Comparison of ENCODE assay signal across 15 cellular contexts in genomic region chr10:3813986-3814831, GRCh38. TPM values are rescaled to one million over a fixed set of nuclear protein-coding genes. Genes with fewer than 3 reads are reported as not detected.
A peak's percentile ranks its signal among the peaks of the same experiment; 100 is the strongest.
DNase-seq lines count a peak whose midpoint lies in the region; ATAC-seq and TF ChIP-seq lines count a peak whose summit lies in the region.
"Had no signal": no experiment of that assay in that cellular context is flagged by ENCODE, and none has a peak within 500 bp of the region (broad histone marks: within the 10 kb centered on the region; RNA-seq: fewer than 3 reads in every experiment).

No MANE protein-coding gene starts in this region.

- H3K27ac ChIP-seq in IMR-90 (ENCODE audit: insufficient read depth, low read length) (no peak overlapping the region), gastrocnemius medialis (peak overlapping the region in 3 of 4 donors; percentile 9 to 96 (median 34))
- H3K27ac ChIP-seq: sigmoid colon had no signal

- H3K9me3 ChIP-seq in IMR-90 (ENCODE audit: control insufficient read depth, insufficient read depth, low read length) (no peaks in the 10 kb centered on the region), gastrocnemius medialis (no peaks in the 10 kb centered on the region)
- H3K9me3 ChIP-seq: sigmoid colon had no signal

- no peak overlapping the region for H4K8ac ChIP-seq in IMR-90 (ENCODE audit: low read depth in 2 of 2, low read length in 2 of 2)

- H3K27ac Mint-ChIP-seq in chondrocyte (ENCODE audit: unreplicated experiment): peak overlapping the region; percentile 88
- H3K27ac Mint-ChIP-seq: type B pancreatic cell had no signal

- H3K4me3 ChIP-seq in IMR-90 (ENCODE audit: insufficient read depth, low read depth, low read length) (no peak overlapping the region), gastrocnemius medialis (no peak overlapping the region)
- H3K4me3 ChIP-seq: sigmoid colon had no signal

- no peak overlapping the region; the same call in 1 of the 2 replicates for H3K14ac ChIP-seq in IMR-90 (replicated peaks; ENCODE audit: low read depth, low read length)

- TF ChIP-seq CTCF in IMR-90 (conservative IDR thresholded peaks at IDR 0.05; ENCODE audit: low read depth, low read length): no peak
- no peak for TF ChIP-seq CTCF in chondrocyte (IDR thresholded peaks at IDR 0.05)
- no peak for TF ChIP-seq CTCF in gastrocnemius medialis (IDR thresholded peaks at IDR 0.05 in 4 of 5, conservative IDR thresholded peaks at IDR 0.05 in 1 of 5)

- H3K4me1 ChIP-seq in IMR-90 (ENCODE audit: control insufficient read depth, insufficient read depth, low read length) (peaks cover 20% of the 10 kb centered on the region), gastrocnemius medialis (peaks cover 17 to 20% of the 10 kb centered on the region in 2 donors)

- H3K36me3 Mint-ChIP-seq in chondrocyte (ENCODE audit: low read depth): no peaks in the 10 kb centered on the region
- H3K36me3 Mint-ChIP-seq: type B pancreatic cell had no signal

- in situ Hi-C loops in IMR-90 (cut with MboI; ENCODE audit: low sequenced_read_pairs) (no loop called here), gastrocnemius medialis (cut with MboI; ENCODE audit: low sequenced_read_pairs in 4 of 4) (loop anchor here in 1 of 4 donors (25.0 kb wide), 1 partner anchor 848 kb away; no protein-coding TSS in a partner anchor)

- H3K27me3 ChIP-seq in IMR-90 (ENCODE audit: control insufficient read depth, insufficient read depth, low read length): no peaks in the 10 kb centered on the region
- no peaks in the 10 kb centered on the region for H3K27me3 ChIP-seq in gastrocnemius medialis
- H3K27me3 ChIP-seq: sigmoid colon had no signal

- no peak overlapping the region for H4K5ac ChIP-seq in IMR-90 (ENCODE audit: low read depth, low read length)

- H3K23ac ChIP-seq in IMR-90 (ENCODE audit: low read depth, low read length): no peak overlapping the region

- 91% methylated on average over 4 of the region's 15 CpGs; no CpG with 5 or more reads in 1 of the 2 experiments for WGBS in IMR-90 (ENCODE audit: extremely low coverage in 2 of 2, insufficient read length in 1 of 2), 2 experiments

- H3K79me1 ChIP-seq in IMR-90 (ENCODE audit: low read depth in 1 of 2, low read length in 2 of 2): peaks cover 0 to 11% of the 10 kb centered on the region in 2 experiments; a peak in 3 of 4 replicates

- H3K4ac ChIP-seq in IMR-90 (ENCODE audit: low read depth, low read length): 0 out of 2 replicates have a peak overlapping the region, but pooled peaks have one; percentile 10

- H3K4me2 ChIP-seq in IMR-90 (ENCODE audit: low read depth, low read length): no peak overlapping the region

- no peak overlapping the region for H2BK120ac ChIP-seq in IMR-90 (ENCODE audit: low read depth, low read length)

- BruUV-seq in IMR-90 (replicated peaks; lab: Mats Ljungman, UMichigan): no TSS peak

- no peak overlapping the region for H3K9ac ChIP-seq in IMR-90 (ENCODE audit: low read depth, low read length)

- CTCF ChIA-PET in IMR-90 (lab: Yijun Ruan, JAX): interaction anchor here (0.6 kb wide), 1 partner anchor 651 kb away, joined by 3 read pairs; no protein-coding TSS in a partner anchor

- no peak overlapping the region for H4K91ac ChIP-seq in IMR-90 (ENCODE audit: insufficient read depth, low read depth, low read length)

- H3K18ac ChIP-seq in IMR-90 (ENCODE audit: low read depth, low read length): no peak overlapping the region

- no peak overlapping the region for H3K56ac ChIP-seq in IMR-90 (ENCODE audit: extremely low read depth, insufficient read depth, low read length)

- TF ChIP-seq POLR2A in IMR-90 (IDR thresholded peaks at IDR 0.05; ENCODE audit: low read depth, low read length) (no peak), gastrocnemius medialis (IDR thresholded peaks at IDR 0.05) (no peak)

- H3K36me3 ChIP-seq in IMR-90 (ENCODE audit: control insufficient read depth, insufficient read depth, low read length): no peaks in the 10 kb centered on the region
- H3K36me3 ChIP-seq in gastrocnemius medialis: no peaks in the 10 kb centered on the region
- H3K36me3 ChIP-seq: sigmoid colon had no signal

- peaks cover 11% of the 10 kb centered on the region for H3K9me1 ChIP-seq in IMR-90 (ENCODE audit: insufficient read depth, low read length)

- no peak overlapping the region for H2BK5ac ChIP-seq in IMR-90 (ENCODE audit: low read depth, low read length, poor library complexity, severe bottlenecking)

- no peaks in the 10 kb centered on the region for H3K27me3 Mint-ChIP-seq in chondrocyte (ENCODE audit: low read depth)
- H3K27me3 Mint-ChIP-seq: activated CD4-positive, alpha-beta memory T cell treated with anti-CD3 and anti-CD28 coated beads, Interleukin-2, amount 10 ng/mL, durations not matched to agents 7 days and 5 days; naive thymus-derived CD4-positive, alpha-beta T cell; type B pancreatic cell had no signal

- intact Hi-C loops in IMR-90 (cut with micrococcal nuclease) (no loop called here), gastrocnemius medialis (cut with DNase I; ENCODE audit: low total_unique reads) (loop anchor here (5.0 kb wide), 1 partner anchor 73 kb away; no protein-coding TSS in a partner anchor)

- peaks cover 19% of the 10 kb centered on the region for H3K4me1 Mint-ChIP-seq in chondrocyte (ENCODE audit: low read depth)

- no peaks in the 10 kb centered on the region for H4K20me1 ChIP-seq in IMR-90 (ENCODE audit: insufficient read depth, low read length)

- DNase-seq in NCI-H2029 (lab: John Stamatoyannopoulos, UW): peak; percentile 25
- DNase-seq in NCI-H2029 treated with DMSO at 0.1 percent for 48 hours (lab: John Stamatoyannopoulos, UW): no peak
- DNase-seq in IMR-90: peak; percentile 35
- no peak for DNase-seq in chondrocyte (ENCODE audit: low spot score)
- DNase-seq in gastrocnemius medialis: no peak
- DNase-seq in D341Med (ENCODE audit: low spot score): no peak
- no peak for DNase-seq in putamen (ENCODE audit: low spot score)
- no peak for DNase-seq in islet precursor cell
- DNase-seq: activated CD4-positive, alpha-beta memory T cell treated with anti-CD3 and anti-CD28 coated beads, Interleukin-2, amount 10 ng/mL, durations not matched to agents 7 days and 5 days; dermis blood vessel endothelial cell; NCI-H187 treated with DMSO at 0.1 percent for 48 hours; sigmoid colon had no signal

- H2BK20ac ChIP-seq in IMR-90 (ENCODE audit: low read depth, low read length): no peak overlapping the region

- no peak overlapping the region for H2AFZ ChIP-seq in IMR-90 (replicated peaks; ENCODE audit: low read length, poor library complexity)

- peak overlapping the region; percentile 67; the same call in 1 of the 2 replicates for H2AK5ac ChIP-seq in IMR-90 (ENCODE audit: low read depth, low read length)

- dilution Hi-C loops in IMR-90 (cut with HindIII; ENCODE audit: low sequenced_read_pairs, unreplicated experiment): no loop called here

- ATAC-seq in IMR-90 (ENCODE audit: low read depth): no peak
- ATAC-seq in gastrocnemius medialis: no peak
- ATAC-seq: activated naive CD4-positive, alpha-beta T cell treated with anti-CD3 and anti-CD28 coated beads, Interleukin-2, amount 50 U/mL, for 72 hours; naive thymus-derived CD4-positive, alpha-beta T cell had no signal

- no peak overlapping the region for H3K4me3 Mint-ChIP-seq in chondrocyte (ENCODE audit: unreplicated experiment)
- H3K4me3 Mint-ChIP-seq: type B pancreatic cell had no signal

- no peaks in the 10 kb centered on the region for H3K9me3 Mint-ChIP-seq in chondrocyte (ENCODE audit: low read depth)
- H3K9me3 Mint-ChIP-seq: activated CD4-positive, alpha-beta memory T cell treated with anti-CD3 and anti-CD28 coated beads, Interleukin-2, amount 10 ng/mL, durations not matched to agents 7 days and 5 days; type B pancreatic cell had no signal

- peak overlapping the region; percentile 50 for H2AK9ac ChIP-seq in IMR-90 (replicated peaks; ENCODE audit: low read depth, low read length, poor library complexity)

- TF ChIP-seq RAD21 in IMR-90 (IDR thresholded peaks at IDR 0.05; ENCODE audit: low read length): no peak

- POLR2A ChIA-PET in IMR-90 (lab: Charles Lee; ENCODE audit: unreplicated experiment): interaction anchor here (1.1 kb wide), 1 partner anchor 92 kb away, joined by 4 read pairs; no protein-coding TSS in a partner anchor

- H2BK15ac ChIP-seq in IMR-90 (ENCODE audit: low read depth, low read length): peak overlapping the region; percentile 58; the same call in 1 of the 3 replicates

TF ChIP-seq in IMR-90, 13 proteins besides CTCF, POLR2A, EP300 and RAD21:
- TF ChIP-seq CHD1 (IDR thresholded peaks at IDR 0.05; ENCODE audit: low read depth, low read length) (no peak), RCOR1 (IDR thresholded peaks at IDR 0.05; ENCODE audit: insufficient replicate concordance, low read length) (no peak), BHLHE40 (IDR thresholded peaks at IDR 0.05; ENCODE audit: low read depth, low read length) (no peak)

RNA-seq across cellular contexts. Expression of gene KLF6, which starts 29.2 kb away (rescaled TPM):
- 69.0 and 98.6 TPM in 2 replicates for total RNA-seq in IMR-90 (2012; rRNA removed)
- polyA plus RNA-seq in IMR-90 (2012; rRNA removed): 123 and 175 TPM in 2 replicates
- 70.4 and 114 TPM in 2 replicates for polyA plus RNA-seq in IMR-90 (2012; cell fraction: cytosol; rRNA removed)
- polyA plus RNA-seq in IMR-90 (2012; cell fraction: nucleus; rRNA removed; ENCODE audit: low replicate concordance): 720 and 827 TPM in 2 replicates
- total RNA-seq in chondrocyte: 201 to 355 TPM (median 330 TPM) in 3 replicates
- total RNA-seq in gastrocnemius medialis: 10 to 100 TPM; 23.3 to 84.7 (median 49.8) TPM

Comparison
In these comparisons a context has a peak if more than half of its experiments do, and no peak if none do; other contexts are left out.
1. DNase-seq: peak in NCI-H2029 (single experiment) and IMR-90 (single experiment); none in NCI-H2029 treated with DMSO at 0.1 percent for 48 hours (single experiment), chondrocyte (single experiment), gastrocnemius medialis (0 of 2), D341Med (single experiment), putamen (single experiment) and islet precursor cell (single experiment).